Comparison of ENCODE assay signal across 10 cellular contexts in the genomic region with DNA sequence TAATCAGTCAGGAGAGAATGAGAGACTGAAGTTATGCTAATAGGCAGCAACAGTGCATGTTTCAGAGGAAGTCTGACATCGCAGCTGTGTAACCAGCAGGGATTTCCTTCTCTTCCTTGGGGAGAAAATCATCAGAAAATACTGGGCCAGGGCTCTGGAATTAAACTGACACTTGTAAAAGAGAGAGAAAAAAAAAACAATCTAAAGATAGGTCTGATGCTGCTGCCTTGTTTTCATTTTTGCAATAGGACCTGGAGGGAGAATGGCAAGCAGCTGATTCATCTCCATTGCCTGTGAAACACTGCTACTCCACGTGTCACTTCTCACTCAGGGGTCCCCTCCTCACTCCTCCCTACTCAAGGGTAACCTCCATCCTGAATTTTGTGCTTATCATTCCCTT. TPM values are rescaled to one million over a fixed set of nuclear protein-coding genes. Genes with fewer than 3 reads are reported as not detected.
DNase-seq lines count a peak whose midpoint lies in the region; ATAC-seq and TF ChIP-seq lines count a peak whose summit lies in the region.
"Had no signal": no experiment of that assay in that cellular context is flagged by ENCODE, and none has a peak within 500 bp of the region (broad histone marks: within the 10 kb centered on the region; RNA-seq: fewer than 3 reads in every experiment).

No MANE protein-coding gene starts in this region.

- H3F3A ChIP-seq in smooth muscle cell (ENCODE audit: low read depth) = no peaks in the 10 kb centered on the region

- H3K4me2 ChIP-seq in smooth muscle cell = no peak overlapping the region

- H4K20me1 ChIP-seq in smooth muscle cell (ENCODE audit: low read depth) = no peaks in the 10 kb centered on the region

- H3K4me3 Mint-ChIP-seq in WTC11 = no peak overlapping the region

- H3K4me1 ChIP-seq in smooth muscle cell (ENCODE audit: low read depth) = no peaks in the 10 kb centered on the region

- peak overlapping the region; percentile 42 for H3K27ac ChIP-seq in smooth muscle cell (ENCODE audit: low read depth)

- TF ChIP-seq CTCF in WTC11 (IDR thresholded peaks at IDR 0.05) = no peak
- TF ChIP-seq CTCF in foreskin fibroblast (IDR thresholded peaks at IDR 0.05; ENCODE audit: low read depth, low read length) = no peak
- TF ChIP-seq CTCF in smooth muscle cell (IDR thresholded peaks at IDR 0.05; ENCODE audit: borderline replicate concordance, insufficient read depth, poor library complexity, severe bottlenecking) = no peak

- H3K79me2 ChIP-seq in smooth muscle cell (ENCODE audit: low read depth) = no peaks in the 10 kb centered on the region

- H3K9ac ChIP-seq in smooth muscle cell (ENCODE audit: low read depth) = no peak overlapping the region

- peak; percentile 60 for DNase-seq in EL
- no peak for DNase-seq in WTC11 (ENCODE audit: low spot score)
- DNase-seq in foreskin fibroblast = peak; percentile 65 to 75
- no peak for DNase-seq in smooth muscle cell (lab: John Stamatoyannopoulos, UW; ENCODE audit: unreplicated experiment)
- DNase-seq in foreskin melanocyte = no peak
- DNase-seq in NCI-H345 (lab: John Stamatoyannopoulos, UW) = no peak
- DNase-seq: OCI-M1; stimulated activated naive CD4-positive, alpha-beta T cell had no signal

- WGBS in smooth muscle cell (ENCODE audit: low lambda C conversion rate) = 13% methylated on average over 2 of the region's 2 CpGs

- no peaks in the 10 kb centered on the region for H3K9me3 Mint-ChIP-seq in WTC11

- CTCF ChIA-PET in WTC11 (lab: Charles Lee) = interaction anchor here (0.7 to 3.7 kb wide), 23 partner anchors 9 to 453 kb away, joined by 3 to 116 read pairs (median 7); partner anchors contain the start of genes ANKRD13B and SSH2

- POLR2A ChIA-PET in WTC11 (lab: Charles Lee) = interaction anchor here (1.0 kb wide), 1 partner anchor 198 kb away, joined by 3 read pairs; no protein-coding TSS in a partner anchor

- no peaks in the 10 kb centered on the region for H3K27me3 Mint-ChIP-seq in WTC11 (ENCODE audit: low read depth)

- H3K9me3 ChIP-seq in smooth muscle cell (replicated peaks; ENCODE audit: low read depth) = no peaks in the 10 kb centered on the region

- no peaks in the 10 kb centered on the region for H3K36me3 ChIP-seq in smooth muscle cell (ENCODE audit: low read depth)

- ATAC-seq in WTC11 = no peak
- ATAC-seq in GM18858 (IDR thresholded peaks at IDR 0.05; ENCODE audit: unreplicated experiment) = no peak
- ATAC-seq in HG02798 (IDR thresholded peaks at IDR 0.05; ENCODE audit: poor library complexity, unreplicated experiment) = no peak

- H2AFZ ChIP-seq in smooth muscle cell (ENCODE audit: low read depth) = no peak overlapping the region

- H3K4me3 ChIP-seq in foreskin fibroblast (ENCODE audit: low read depth in 1 of 2, low read length in 2 of 2) (no peak overlapping the region), smooth muscle cell (no peak overlapping the region)

- H3K4me1 Mint-ChIP-seq in WTC11 = peaks cover 28% of the 10 kb centered on the region

- peak overlapping the region; percentile 38 for H3K27ac Mint-ChIP-seq in WTC11

- no peaks in the 10 kb centered on the region for H3K27me3 ChIP-seq in smooth muscle cell (ENCODE audit: low read depth)

- H3K36me3 Mint-ChIP-seq in WTC11 = peaks cover 2% of the 10 kb centered on the region; the same call in 1 of the 2 replicates

TF ChIP-seq in WTC11, 78 proteins besides CTCF, POLR2A, EP300 and RAD21:
- TF ChIP-seq NR2C2 (CRISPR knock-in tag; IDR thresholded peaks at IDR 0.05) (no peak), PRRX2 (CRISPR knock-in tag; IDR thresholded peaks at IDR 0.05) (no peak), ZNF512 (CRISPR knock-in tag; IDR thresholded peaks at IDR 0.05; ENCODE audit: borderline replicate concordance) (no peak), IRF1 (CRISPR knock-in tag; IDR thresholded peaks at IDR 0.05) (no peak)

RNA-seq across cellular contexts. Expression of gene CORO6, which starts 17.7 kb away (rescaled TPM):
- total RNA-seq in WTC11 (2021) (6.4 to 8.9 TPM (median 7.5 TPM) in 3 replicates), smooth muscle cell (2.4 and 6.2 TPM in 2 replicates)
- polyA plus RNA-seq in smooth muscle cell = 2.4 and 2.9 TPM in 2 replicates

RNA-seq across cellular contexts. Expression of gene ANKRD13B, which starts 47.5 kb away (rescaled TPM):
- total RNA-seq in WTC11 (2021) (29.8 to 45.5 TPM (median 32.2 TPM) in 3 replicates), smooth muscle cell (2.8 and 3.6 TPM in 2 replicates)
- 6.7 and 6.8 TPM in 2 replicates for polyA plus RNA-seq in smooth muscle cell

RNA-seq across cellular contexts. Expression of gene GIT1, which starts 51.0 kb away (rescaled TPM):
- 43.9 to 66.9 TPM (median 45.0 TPM) in 3 replicates for total RNA-seq in WTC11 (2021)
- total RNA-seq in smooth muscle cell = 12.7 and 17.6 TPM in 2 replicates
- 23.0 and 34.7 TPM in 2 replicates for polyA plus RNA-seq in smooth muscle cell

Comparison
In these comparisons a context has a peak if more than half of its experiments do, and no peak if none do; other contexts are left out.
1. DNase-seq: peak in EL (single experiment) and foreskin fibroblast (2 of 2); none in WTC11 (single experiment), smooth muscle cell (single experiment), foreskin melanocyte (single experiment) and NCI-H345 (single experiment).